1 cellular context compared by ENCODE assay signal in genomic region chr1:26787706-26788514, GRCh38.
TF ChIP-seq lines count a peak whose summit lies in the region.

Gene PIGV (plus strand): TSS chr1:26787950. CDS start chr1:26790816, 2,866 bp downstream.

TF ChIP-seq in K562, 482 proteins besides CTCF, POLR2A, EP300 and RAD21 (continued from another document and continues in another):
- peak; percentile 25; the same call in 1 of the 2 replicates for TF ChIP-seq ZBTB26 (CRISPR knock-in tag; IDR thresholded peaks at IDR 0.05)
- TF ChIP-seq NR2C1 (IDR thresholded peaks at IDR 0.05) = no peak
- TF ChIP-seq NR2C1 (tag; IDR thresholded peaks at IDR 0.05) = 0 out of 2 replicates have a peak, but pooled peaks have one; percentile 10
- TF ChIP-seq MECOM (CRISPR knock-in tag; IDR thresholded peaks at IDR 0.05) = no peak
- TF ChIP-seq ELF4 (CRISPR knock-in tag; IDR thresholded peaks at IDR 0.05) = peak; percentile 34; the same call in 1 of the 2 replicates
- TF ChIP-seq CTBP1 (IDR thresholded peaks at IDR 0.05; ENCODE audit: borderline replicate concordance) = peak; percentile 63; the same call in 1 of the 2 replicates
- TF ChIP-seq ZNF41 (CRISPR knock-in tag; conservative IDR thresholded peaks at IDR 0.05) = 0 out of 2 replicates have a peak, but pooled peaks have one; percentile 25
- no peak for TF ChIP-seq BCOR (IDR thresholded peaks at IDR 0.05)
- TF ChIP-seq RCOR1 (IDR thresholded peaks at IDR 0.05; ENCODE audit: borderline replicate concordance in 1 of 2, low read depth in 2 of 2, low read length in 2 of 2) = 0 out of 4 replicates have a peak, but pooled peaks of 1 of the 2 experiments have one; percentile 4
- peak; percentile 80 for TF ChIP-seq KLF1 (tag; IDR thresholded peaks at IDR 0.05)
- peak; percentile 80 for TF ChIP-seq SUPT5H (IDR thresholded peaks at IDR 0.05)
- peak; percentile 3; the same call in 1 of the 2 replicates for TF ChIP-seq ZBTB43 (CRISPR knock-in tag; IDR thresholded peaks at IDR 0.05)
- 0 out of 2 replicates have a peak, but pooled peaks have one; percentile 19 for TF ChIP-seq ZBTB17 (CRISPR knock-in tag; IDR thresholded peaks at IDR 0.05)
- TF ChIP-seq NELFE (IDR thresholded peaks at IDR 0.05; ENCODE audit: insufficient read depth, insufficient read length) = no peak
- no peak for TF ChIP-seq HMG20A (CRISPR knock-in tag; conservative IDR thresholded peaks at IDR 0.05)
- 0 out of 2 replicates have a peak, but pooled peaks have one; percentile 12 for TF ChIP-seq ZNF197 (CRISPR knock-in tag; IDR thresholded peaks at IDR 0.05; ENCODE audit: low read depth)
- TF ChIP-seq ZNF512 (tag; IDR thresholded peaks at IDR 0.05) = no peak
- TF ChIP-seq CCNT2 (IDR thresholded peaks at IDR 0.05; ENCODE audit: borderline replicate concordance, extremely low read depth, insufficient read length, low read depth, low read length) = peak; percentile 96
- peak in 1 of 2 experiments; percentile 44; a peak in 1 of 4 replicates for TF ChIP-seq MLLT1 (IDR thresholded peaks at IDR 0.05)
- peak; percentile 27; the same call in 1 of the 2 replicates for TF ChIP-seq REST (CRISPR knock-in tag; IDR thresholded peaks at IDR 0.05; ENCODE audit: low read depth)
- peak; percentile 99 for TF ChIP-seq NFRKB (IDR thresholded peaks at IDR 0.05; ENCODE audit: low read depth)
- no peak for TF ChIP-seq NR2C2 (CRISPR knock-in tag; IDR thresholded peaks at IDR 0.05)
- TF ChIP-seq NR2C2 (tag; IDR thresholded peaks at IDR 0.05) = peak; percentile 59
- no peak for TF ChIP-seq ATF3 (IDR thresholded peaks at IDR 0.05)
- TF ChIP-seq ATF3 (CRISPR knock-in tag; conservative IDR thresholded peaks at IDR 0.05) = peak; percentile 19; the same call in 1 of the 2 replicates
- 0 out of 2 replicates have a peak, but pooled peaks have one; percentile 68 for TF ChIP-seq IRF1 (CRISPR knock-in tag; IDR thresholded peaks at IDR 0.05; ENCODE audit: borderline replicate concordance)
- 0 out of 2 replicates have a peak, but pooled peaks have one; percentile 51 for TF ChIP-seq ZBTB49 (CRISPR knock-in tag; IDR thresholded peaks at IDR 0.05; ENCODE audit: borderline replicate concordance)
- no peak for TF ChIP-seq MCM3 (IDR thresholded peaks at IDR 0.05)
- no peak for TF ChIP-seq E2F8 (IDR thresholded peaks at IDR 0.05; ENCODE audit: low read depth, partially characterized antibody)
- TF ChIP-seq ZFP36 (IDR thresholded peaks at IDR 0.05; ENCODE audit: low read depth, low read length, partially characterized antibody) = no peak
- peak; percentile 35 for TF ChIP-seq FIP1L1 (IDR thresholded peaks at IDR 0.05; ENCODE audit: low read depth, low read length, poor library complexity, severe bottlenecking)
- TF ChIP-seq FOXK1 (CRISPR knock-in tag; IDR thresholded peaks at IDR 0.05; ENCODE audit: borderline replicate concordance) = no peak
- peak in 1 of 2 experiments; percentile 74; a peak in 2 of 4 replicates for TF ChIP-seq TEAD1 (CRISPR knock-in tag; IDR thresholded peaks at IDR 0.05)
- no peak for TF ChIP-seq FOXA1 (IDR thresholded peaks at IDR 0.05; ENCODE audit: borderline replicate concordance)
- TF ChIP-seq ZNF639 (CRISPR knock-in tag; conservative IDR thresholded peaks at IDR 0.05 in 1 of 2, IDR thresholded peaks at IDR 0.05 in 1 of 2) = peak in 1 of 2 experiments; percentile 35; a peak in 1 of 4 replicates
- peak; percentile 95 for TF ChIP-seq GABPA (tag; conservative IDR thresholded peaks at IDR 0.05; ENCODE audit: low read depth)
- peak; percentile 94 for TF ChIP-seq ETV1 (tag; conservative IDR thresholded peaks at IDR 0.05; ENCODE audit: low read depth)
- TF ChIP-seq PCBP1 (IDR thresholded peaks at IDR 0.05; ENCODE audit: low read depth, low read length, poor library complexity, severe bottlenecking) = peak; percentile 89
- peak; percentile 26; the same call in 1 of the 2 replicates for TF ChIP-seq ZNF232 (CRISPR knock-in tag; IDR thresholded peaks at IDR 0.05)
- TF ChIP-seq CREM (IDR thresholded peaks at IDR 0.05; ENCODE audit: low read depth) = peak; percentile 73
- TF ChIP-seq CREB3L1 (IDR thresholded peaks at IDR 0.05; ENCODE audit: borderline replicate concordance, low read depth) = no peak; the same call in none of the 2 replicates
